7 cellular contexts compared by ENCODE assay signal in genomic region chr16:12649356-12649755, GRCh38.
"Had no signal": no experiment of that assay in that cellular context is flagged by ENCODE, and none has a peak within 500 bp of the region (broad histone marks: within the 10 kb centered on the region; RNA-seq: fewer than 3 reads in every experiment).

No MANE protein-coding gene starts in this region.

- H3K9ac ChIP-seq: KMS-11 had no signal

- ATAC-seq: K562 had no signal

- H3K4me3 ChIP-seq: K562 had no signal

- FAIRE-seq: HTR-8/SVneo, K562 had no signal

- H3K27ac ChIP-seq: HL-60, KMS-11 had no signal

- H3K4me2 ChIP-seq: KMS-11 had no signal

- DNase-seq: IMR-90, KBM-7, KG1 had no signal
